Comparison of ENCODE assay signal across 22 cellular contexts in the genomic region with DNA sequence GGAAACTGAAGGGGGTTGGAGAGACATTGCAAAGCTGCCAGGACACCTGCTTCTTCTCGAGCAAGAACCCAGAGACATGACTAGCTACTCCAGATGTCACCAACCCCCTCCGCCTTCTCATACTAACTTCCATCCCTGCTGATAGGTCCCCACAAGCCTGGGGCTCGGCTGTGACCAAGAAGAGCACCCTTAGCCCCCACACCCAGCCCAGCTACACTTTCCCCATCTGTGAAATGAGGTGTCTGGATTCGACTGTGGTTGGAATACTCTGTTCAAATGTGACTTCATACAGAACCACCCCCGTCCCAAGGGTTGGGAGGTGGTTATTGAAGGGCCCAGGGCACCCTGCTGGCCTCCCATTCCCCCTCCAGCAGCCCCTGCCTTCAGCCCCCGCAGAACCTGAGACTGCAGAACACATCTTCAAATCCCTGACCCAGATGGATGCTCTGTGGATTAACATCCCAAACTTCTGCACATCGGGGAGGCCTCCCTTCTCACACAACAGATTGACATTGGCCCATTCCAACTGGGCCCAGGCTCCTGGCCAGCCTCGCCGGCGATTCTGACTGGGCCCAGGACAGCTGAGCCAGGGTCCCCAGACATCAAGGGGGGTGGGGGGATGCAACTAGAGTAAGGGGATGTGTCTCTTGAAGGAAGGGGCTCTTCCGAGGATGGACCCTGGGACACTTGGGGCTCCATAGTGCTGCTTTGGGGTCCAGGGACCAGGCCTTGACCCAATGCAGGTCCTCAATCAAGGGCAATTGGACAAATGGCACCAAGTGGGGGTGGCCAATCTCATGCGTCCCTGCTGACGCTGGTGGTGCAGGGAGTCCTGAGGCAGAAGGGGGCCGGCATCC. TPM values are rescaled to one million over a fixed set of nuclear protein-coding genes. Genes with fewer than 3 reads are reported as not detected.
DNase-seq lines count a peak whose midpoint lies in the region; ATAC-seq, FAIRE-seq and TF ChIP-seq lines count a peak whose summit lies in the region.
"Had no signal": no experiment of that assay in that cellular context is flagged by ENCODE, and none has a peak within 500 bp of the region (broad histone marks: within the 10 kb centered on the region; RNA-seq: fewer than 3 reads in every experiment).

No MANE protein-coding gene starts in this region.

- peaks cover 14% of the 10 kb centered on the region; the same call in 2 of the 3 replicates for H3K9me3 ChIP-seq in A549
- peaks cover 3% of the 10 kb centered on the region; the same call in 1 of the 2 replicates for H3K9me3 ChIP-seq in IMR-90 (ENCODE audit: control insufficient read depth, insufficient read depth, low read length)

- H3K36me3 ChIP-seq in IMR-90 (ENCODE audit: control insufficient read depth, insufficient read depth, low read length): no peaks in the 10 kb centered on the region

- peak overlapping the region; percentile 20; the same call in 1 of the 2 replicates for H2BK20ac ChIP-seq in IMR-90 (ENCODE audit: low read depth, low read length)

- H3K4me1 ChIP-seq in A549: peaks cover 16% of the 10 kb centered on the region
- peaks cover 10% of the 10 kb centered on the region for H3K4me1 ChIP-seq in IMR-90 (ENCODE audit: control insufficient read depth, insufficient read depth, low read length)

- no peak for TF ChIP-seq POLR2A in A549 (IDR thresholded peaks at IDR 0.05; ENCODE audit: low read length)
- no peak for TF ChIP-seq POLR2A in IMR-90 (IDR thresholded peaks at IDR 0.05; ENCODE audit: low read depth, low read length)
- TF ChIP-seq POLR2A in GM18505 (IDR thresholded peaks at IDR 0.05; ENCODE audit: borderline replicate concordance, extremely low read depth, insufficient read depth, insufficient read length): no peak

- peak overlapping the region; percentile 15 to 75 for H3K27ac Mint-ChIP-seq in effector memory CD8-positive, alpha-beta T cell
- H3K27ac Mint-ChIP-seq: CD4-positive, alpha-beta memory T cell; HFFc6 had no signal

- H3K14ac ChIP-seq in IMR-90 (replicated peaks; ENCODE audit: low read depth, low read length): no peak overlapping the region

- TF ChIP-seq RAD21 in A549 (conservative IDR thresholded peaks at IDR 0.05 in 1 of 2, IDR thresholded peaks at IDR 0.05 in 1 of 2) (no peak), IMR-90 (IDR thresholded peaks at IDR 0.05; ENCODE audit: low read length) (no peak)

- peak overlapping the region; percentile 64; the same call in 2 of the 3 replicates for H2BK15ac ChIP-seq in IMR-90 (ENCODE audit: low read depth, low read length)

- H3K23ac ChIP-seq in IMR-90 (ENCODE audit: low read depth, low read length): no peak overlapping the region

- H2AK5ac ChIP-seq in IMR-90 (ENCODE audit: low read depth, low read length): peak overlapping the region; percentile 58

- peaks cover 2 to 8% of the 10 kb centered on the region in 2 donors for H3K9me3 Mint-ChIP-seq in effector memory CD8-positive, alpha-beta T cell

- H3K9me1 ChIP-seq in IMR-90 (ENCODE audit: insufficient read depth, low read length): peaks cover 13% of the 10 kb centered on the region

- no peak overlapping the region for H4K8ac ChIP-seq in IMR-90 (ENCODE audit: low read depth in 2 of 2, low read length in 2 of 2)

- H2BK5ac ChIP-seq in IMR-90 (ENCODE audit: low read depth, low read length, poor library complexity, severe bottlenecking): no peak overlapping the region

- no peak for DNase-seq in A549 (ENCODE audit: low read depth in 1 of 2, low spot score in 1 of 2)
- DNase-seq in IMR-90: no peak
- DNase-seq in effector memory CD8-positive, alpha-beta T cell: no peak
- no peak for DNase-seq in AG08395 (ENCODE audit: low spot score)
- no peak for DNase-seq in NAMALWA (ENCODE audit: low spot score)
- DNase-seq: ACHN; C1 segment of cervical spinal cord; CD4-positive, alpha-beta memory T cell; COR-L47; DMS153; DND-41; GM23248; H9; HFFc6 had no signal

- H3K4me1 Mint-ChIP-seq in effector memory CD8-positive, alpha-beta T cell (ENCODE audit: low read depth in 2 of 2): peaks cover 0 to 3% of the 10 kb centered on the region in 2 donors

- no peaks in the 10 kb centered on the region for H3K79me1 ChIP-seq in IMR-90 (ENCODE audit: low read depth in 1 of 2, low read length in 2 of 2)

- no peak overlapping the region for H3K56ac ChIP-seq in IMR-90 (ENCODE audit: extremely low read depth, insufficient read depth, low read length)

- TF ChIP-seq EP300 in A549 (IDR thresholded peaks at IDR 0.05): no peak

- H2AK9ac ChIP-seq in IMR-90 (replicated peaks; ENCODE audit: low read depth, low read length, poor library complexity): no peak overlapping the region

- no peak overlapping the region for H3K4me3 ChIP-seq in A549
- no peak overlapping the region for H3K4me3 ChIP-seq in IMR-90 (ENCODE audit: insufficient read depth, low read depth, low read length)
- H3K4me3 ChIP-seq: GM23248 had no signal

- H3K18ac ChIP-seq in IMR-90 (ENCODE audit: low read depth, low read length): no peak overlapping the region

- peak overlapping the region; percentile 92 for H3K4ac ChIP-seq in IMR-90 (ENCODE audit: low read depth, low read length)

- CTCF ChIA-PET in A549 (lab: Yijun Ruan, JAX): interaction anchor here (0.8 to 2.7 kb wide), 5 partner anchors 9 to 86 kb away, joined by 3 to 14 read pairs (median 12); no protein-coding TSS in a partner anchor
- CTCF ChIA-PET in IMR-90 (lab: Yijun Ruan, JAX): no interaction called here

- H3K27me3 Mint-ChIP-seq in effector memory CD8-positive, alpha-beta T cell: peaks cover 16 to 44% of the 10 kb centered on the region in 2 donors

- no peak for ATAC-seq in A549
- ATAC-seq in IMR-90 (ENCODE audit: low read depth): no peak
- no peak for ATAC-seq in effector memory CD8-positive, alpha-beta T cell (replicated peaks)
- no peak for ATAC-seq in GM18505 (IDR thresholded peaks at IDR 0.05; ENCODE audit: unreplicated experiment)
- ATAC-seq: HCT116 had no signal

- no peak for FAIRE-seq in A549 (lab: Jason Lieb, UNC)
- FAIRE-seq: A204.1, G401.6, GM12892, GM19239, H1 had no signal

- H3K27ac ChIP-seq in A549: peak overlapping the region; percentile 83 to 90; a peak in 4 of 6 replicates
- H3K27ac ChIP-seq in IMR-90 (ENCODE audit: insufficient read depth, low read length): no peak overlapping the region
- H3K27ac ChIP-seq: 22Rv1, GM23248 had no signal

- peaks cover 4% of the 10 kb centered on the region for H3K36me3 Mint-ChIP-seq in effector memory CD8-positive, alpha-beta T cell (ENCODE audit: insufficient read depth)

- 67% methylated on average over 10 of the region's 14 CpGs for whole genome bisulfite sequencing in A549 (ENCODE audit: missing lambda C conversion rate)
- no CpG with 5 or more reads among the region's 14 CpGs for WGBS in IMR-90 (ENCODE audit: extremely low coverage in 2 of 2, insufficient read length in 1 of 2), 2 experiments

- H3K4me3 Mint-ChIP-seq in effector memory CD8-positive, alpha-beta T cell: no peak overlapping the region
- H3K4me3 Mint-ChIP-seq: CD4-positive, alpha-beta memory T cell; H9; HFFc6 had no signal

- no peak overlapping the region for H4K5ac ChIP-seq in IMR-90 (ENCODE audit: low read depth, low read length)

- POLR2A ChIA-PET in A549 (lab: Yijun Ruan, JAX) (no interaction called here), IMR-90 (lab: Charles Lee; ENCODE audit: unreplicated experiment) (no interaction called here)

- no peak for TF ChIP-seq CTCF in A549 (IDR thresholded peaks at IDR 0.05)
- no peak for TF ChIP-seq CTCF in IMR-90 (conservative IDR thresholded peaks at IDR 0.05; ENCODE audit: low read depth, low read length)

- H3K4me2 ChIP-seq in A549 (no peak overlapping the region), IMR-90 (ENCODE audit: low read depth, low read length) (no peak overlapping the region)

- no peak overlapping the region for H3K9ac ChIP-seq in IMR-90 (ENCODE audit: low read depth, low read length)
- H3K9ac ChIP-seq: GM23248 had no signal

- no peaks in the 10 kb centered on the region for H4K20me1 ChIP-seq in IMR-90 (ENCODE audit: insufficient read depth, low read length)

- H4K91ac ChIP-seq in IMR-90 (ENCODE audit: insufficient read depth, low read depth, low read length): peak overlapping the region; percentile 93; the same call in 1 of the 2 replicates

- dilution Hi-C loops in IMR-90 (cut with HindIII; ENCODE audit: low sequenced_read_pairs, unreplicated experiment): no loop called here

- H2AFZ ChIP-seq in IMR-90 (replicated peaks; ENCODE audit: low read length, poor library complexity): peak overlapping the region; percentile 27
- H2AFZ ChIP-seq: GM23248 had no signal

- intact Hi-C loops in IMR-90 (cut with micrococcal nuclease): no loop called here

- peaks cover 8% of the 10 kb centered on the region; the same call in 1 of the 2 replicates for H3K27me3 ChIP-seq in IMR-90 (ENCODE audit: control insufficient read depth, insufficient read depth, low read length)

- BruUV-seq in IMR-90 (replicated peaks; lab: Mats Ljungman, UMichigan): no TSS peak

- H2BK120ac ChIP-seq in IMR-90 (ENCODE audit: low read depth, low read length): peak overlapping the region; percentile 96

- in situ Hi-C loops in IMR-90 (cut with MboI; ENCODE audit: low sequenced_read_pairs): no loop called here

TF ChIP-seq in IMR-90, 13 proteins besides CTCF, POLR2A, EP300 and RAD21 (continues in another document):
- TF ChIP-seq NFE2L2 (IDR thresholded peaks at IDR 0.05; ENCODE audit: low read depth, low read length) (no peak), FOS (IDR thresholded peaks at IDR 0.05; ENCODE audit: low read depth, low read length) (no peak), RFX5 (IDR thresholded peaks at IDR 0.05; ENCODE audit: low read depth, low read length) (no peak)

RNA-seq across cellular contexts. Expression of gene FIBCD1, which starts 21.7 kb away (rescaled TPM):
- polyA plus RNA-seq in A549 (2011; rRNA removed): 4.8 and 4.9 TPM in 2 replicates
- polyA plus RNA-seq in A549 (2012; cell fraction: cytosol; rRNA removed): 4.9 and 6.2 TPM in 2 replicates
- 8.9 and 11.6 TPM in 2 replicates for polyA plus RNA-seq in A549 (2012; cell fraction: nucleus; rRNA removed)
- 3.5 to 5.0 TPM (median 4.8 TPM) in 3 replicates for polyA plus RNA-seq in A549 (2017; fragmentation: RNase III; extraction: RNeasy Plus Mini Kit Qiagen cat#74134 plus additional on column Dnase treatment)
- 2.9 and 3.1 TPM in 2 replicates for polyA minus RNA-seq in A549 (2011; rRNA and poly(A)+ RNA removed)
- total RNA-seq in IMR-90 (2012; rRNA removed): 1.1 and 2.2 TPM in 2 replicates
- polyA plus RNA-seq in IMR-90 (2012; rRNA removed): 10.1 and 12.2 TPM in 2 replicates
- 8.8 and 15.2 TPM in 2 replicates for polyA plus RNA-seq in IMR-90 (2012; cell fraction: cytosol; rRNA removed)
- 11.6 and 31.9 TPM in 2 replicates for polyA plus RNA-seq in IMR-90 (2012; cell fraction: nucleus; rRNA removed; ENCODE audit: low replicate concordance)
- total RNA-seq: CD4-positive, alpha-beta memory T cell had no signal
- polyA plus RNA-seq: CD4-positive, alpha-beta memory T cell had no signal

RNA-seq across cellular contexts. Expression of gene LAMC3, which starts 48.2 kb away (rescaled TPM):
- polyA plus RNA-seq in A549 (2011; rRNA removed) (1.0 TPM in 2 replicates), A549 (2017; fragmentation: RNase III; extraction: RNeasy Plus Mini Kit Qiagen cat#74134 plus additional on column Dnase treatment) (1.5 TPM in 3 replicates), IMR-90 (2012; rRNA removed) (not detected in 2 replicates)
- polyA plus RNA-seq in A549 (2012; cell fraction: cytosol; rRNA removed): 2.7 and 3.3 TPM in 2 replicates
- 14.3 and 18.2 TPM in 2 replicates for polyA plus RNA-seq in A549 (2012; cell fraction: nucleus; rRNA removed)
- 0.41 and 0.73 TPM in 2 replicates for polyA minus RNA-seq in A549 (2011; rRNA and poly(A)+ RNA removed)
- total RNA-seq in IMR-90 (2012; rRNA removed): under 0.01 TPM in 1 of 2 replicates, not detected in the other
- polyA plus RNA-seq in IMR-90 (2012; cell fraction: cytosol; rRNA removed): 0.01 TPM in 1 of 2 replicates, not detected in the other
- 0.03 and 0.05 TPM in 2 replicates for polyA plus RNA-seq in IMR-90 (2012; cell fraction: nucleus; rRNA removed; ENCODE audit: low replicate concordance)
- total RNA-seq: GM23248, HFFc6 had no signal
- polyA plus RNA-seq: CD4-positive, alpha-beta memory T cell; GM23248 had no signal
